2 cellular contexts compared by ENCODE assay signal in genomic region chr9:104773118-104773517, GRCh38.
A peak's percentile ranks its signal among the peaks of the same experiment; 100 is the strongest.
TF ChIP-seq lines count a peak whose summit lies in the region.

No MANE protein-coding gene starts in this region.

TF ChIP-seq in K562, 482 proteins besides CTCF, POLR2A, EP300 and RAD21:
- TF ChIP-seq ELF1 (tag; IDR thresholded peaks at IDR 0.05), result no peak
- peak; percentile 47; the same call in 1 of the 2 replicates for TF ChIP-seq ZNF316 (IDR thresholded peaks at IDR 0.05)
- TF ChIP-seq CEBPB (tag; IDR thresholded peaks at IDR 0.05), result peak; percentile 48
- TF ChIP-seq, protein P1, sequence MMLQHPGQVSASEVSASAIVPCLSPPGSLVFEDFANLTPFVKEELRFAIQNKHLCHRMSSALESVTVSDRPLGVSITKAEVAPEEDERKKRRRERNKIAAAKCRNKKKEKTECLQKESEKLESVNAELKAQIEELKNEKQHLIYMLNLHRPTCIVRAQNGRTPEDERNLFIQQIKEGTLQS (IDR thresholded peaks at IDR 0.05), result peak; percentile 64
- TF ChIP-seq, protein P1 (CRISPR knock-in tag; conservative IDR thresholded peaks at IDR 0.05), result no peak
- no peak for TF ChIP-seq ZSCAN32 (CRISPR knock-in tag; IDR thresholded peaks at IDR 0.05)
- no peak for TF ChIP-seq C11orf30 (IDR thresholded peaks at IDR 0.05; ENCODE audit: low read depth)
- TF ChIP-seq CEBPG (CRISPR knock-in tag; IDR thresholded peaks at IDR 0.05), result no peak
- TF ChIP-seq CEBPG (tag; conservative IDR thresholded peaks at IDR 0.05 in 1 of 2, IDR thresholded peaks at IDR 0.05 in 1 of 2), result peak; percentile 57 to 69; a peak in 3 of 4 replicates
TF ChIP-seq in K562: peak in this region for 4.

TF ChIP-seq in WTC11, 78 proteins besides CTCF, POLR2A, EP300 and RAD21:
- TF ChIP-seq, protein P2, sequence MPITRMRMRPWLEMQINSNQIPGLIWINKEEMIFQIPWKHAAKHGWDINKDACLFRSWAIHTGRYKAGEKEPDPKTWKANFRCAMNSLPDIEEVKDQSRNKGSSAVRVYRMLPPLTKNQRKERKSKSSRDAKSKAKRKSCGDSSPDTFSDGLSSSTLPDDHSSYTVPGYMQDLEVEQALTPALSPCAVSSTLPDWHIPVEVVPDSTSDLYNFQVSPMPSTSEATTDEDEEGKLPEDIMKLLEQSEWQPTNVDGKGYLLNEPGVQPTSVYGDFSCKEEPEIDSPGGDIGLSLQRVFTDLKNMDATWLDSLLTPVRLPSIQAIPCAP (CRISPR knock-in tag; IDR thresholded peaks at IDR 0.05), result no peak
- no peak for TF ChIP-seq ZNF317 (CRISPR knock-in tag; IDR thresholded peaks at IDR 0.05; ENCODE audit: borderline replicate concordance, low read depth)
- no peak for TF ChIP-seq RELA (CRISPR knock-in tag; IDR thresholded peaks at IDR 0.05; ENCODE audit: borderline replicate concordance)
- TF ChIP-seq, protein P3, sequence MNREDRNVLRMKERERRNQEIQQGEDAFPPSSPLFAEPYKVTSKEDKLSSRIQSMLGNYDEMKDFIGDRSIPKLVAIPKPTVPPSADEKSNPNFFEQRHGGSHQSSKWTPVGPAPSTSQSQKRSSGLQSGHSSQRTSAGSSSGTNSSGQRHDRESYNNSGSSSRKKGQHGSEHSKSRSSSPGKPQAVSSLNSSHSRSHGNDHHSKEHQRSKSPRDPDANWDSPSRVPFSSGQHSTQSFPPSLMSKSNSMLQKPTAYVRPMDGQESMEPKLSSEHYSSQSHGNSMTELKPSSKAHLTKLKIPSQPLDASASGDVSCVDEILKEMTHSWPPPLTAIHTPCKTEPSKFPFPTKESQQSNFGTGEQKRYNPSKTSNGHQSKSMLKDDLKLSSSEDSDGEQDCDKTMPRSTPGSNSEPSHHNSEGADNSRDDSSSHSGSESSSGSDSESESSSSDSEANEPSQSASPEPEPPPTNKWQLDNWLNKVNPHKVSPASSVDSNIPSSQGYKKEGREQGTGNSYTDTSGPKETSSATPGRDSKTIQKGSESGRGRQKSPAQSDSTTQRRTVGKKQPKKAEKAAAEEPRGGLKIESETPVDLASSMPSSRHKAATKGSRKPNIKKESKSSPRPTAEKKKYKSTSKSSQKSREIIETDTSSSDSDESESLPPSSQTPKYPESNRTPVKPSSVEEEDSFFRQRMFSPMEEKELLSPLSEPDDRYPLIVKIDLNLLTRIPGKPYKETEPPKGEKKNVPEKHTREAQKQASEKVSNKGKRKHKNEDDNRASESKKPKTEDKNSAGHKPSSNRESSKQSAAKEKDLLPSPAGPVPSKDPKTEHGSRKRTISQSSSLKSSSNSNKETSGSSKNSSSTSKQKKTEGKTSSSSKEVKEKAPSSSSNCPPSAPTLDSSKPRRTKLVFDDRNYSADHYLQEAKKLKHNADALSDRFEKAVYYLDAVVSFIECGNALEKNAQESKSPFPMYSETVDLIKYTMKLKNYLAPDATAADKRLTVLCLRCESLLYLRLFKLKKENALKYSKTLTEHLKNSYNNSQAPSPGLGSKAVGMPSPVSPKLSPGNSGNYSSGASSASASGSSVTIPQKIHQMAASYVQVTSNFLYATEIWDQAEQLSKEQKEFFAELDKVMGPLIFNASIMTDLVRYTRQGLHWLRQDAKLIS (CRISPR knock-in tag; IDR thresholded peaks at IDR 0.05; ENCODE audit: borderline replicate concordance), result no peak
- no peak for TF ChIP-seq ZNF425 (CRISPR knock-in tag; conservative IDR thresholded peaks at IDR 0.05)
- TF ChIP-seq ZBTB21 (CRISPR knock-in tag; IDR thresholded peaks at IDR 0.05; ENCODE audit: borderline replicate concordance), result no peak
- TF ChIP-seq, protein P4, sequence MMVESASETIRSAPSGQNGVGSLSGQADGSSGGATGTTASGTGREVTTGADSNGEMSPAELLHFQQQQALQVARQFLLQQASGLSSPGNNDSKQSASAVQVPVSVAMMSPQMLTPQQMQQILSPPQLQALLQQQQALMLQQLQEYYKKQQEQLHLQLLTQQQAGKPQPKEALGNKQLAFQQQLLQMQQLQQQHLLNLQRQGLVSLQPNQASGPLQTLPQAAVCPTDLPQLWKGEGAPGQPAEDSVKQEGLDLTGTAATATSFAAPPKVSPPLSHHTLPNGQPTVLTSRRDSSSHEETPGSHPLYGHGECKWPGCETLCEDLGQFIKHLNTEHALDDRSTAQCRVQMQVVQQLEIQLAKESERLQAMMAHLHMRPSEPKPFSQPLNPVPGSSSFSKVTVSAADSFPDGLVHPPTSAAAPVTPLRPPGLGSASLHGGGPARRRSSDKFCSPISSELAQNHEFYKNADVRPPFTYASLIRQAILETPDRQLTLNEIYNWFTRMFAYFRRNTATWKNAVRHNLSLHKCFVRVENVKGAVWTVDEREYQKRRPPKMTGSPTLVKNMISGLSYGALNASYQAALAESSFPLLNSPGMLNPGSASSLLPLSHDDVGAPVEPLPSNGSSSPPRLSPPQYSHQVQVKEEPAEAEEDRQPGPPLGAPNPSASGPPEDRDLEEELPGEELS (CRISPR knock-in tag; IDR thresholded peaks at IDR 0.05), result no peak
- TF ChIP-seq, protein P5, sequence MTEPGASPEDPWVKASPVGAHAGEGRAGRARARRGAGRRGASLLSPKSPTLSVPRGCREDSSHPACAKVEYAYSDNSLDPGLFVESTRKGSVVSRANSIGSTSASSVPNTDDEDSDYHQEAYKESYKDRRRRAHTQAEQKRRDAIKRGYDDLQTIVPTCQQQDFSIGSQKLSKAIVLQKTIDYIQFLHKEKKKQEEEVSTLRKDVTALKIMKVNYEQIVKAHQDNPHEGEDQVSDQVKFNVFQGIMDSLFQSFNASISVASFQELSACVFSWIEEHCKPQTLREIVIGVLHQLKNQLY (CRISPR knock-in tag; IDR thresholded peaks at IDR 0.05), result no peak
- TF ChIP-seq TEAD4 (CRISPR knock-in tag; IDR thresholded peaks at IDR 0.05), result no peak
TF ChIP-seq in WTC11: peak in this region for 0.
